12 cellular contexts compared by ENCODE assay signal in genomic region chr2:174117951-174118930, GRCh38.
DNase-seq lines count a peak whose midpoint lies in the region; ATAC-seq and TF ChIP-seq lines count a peak whose summit lies in the region.
"Had no signal": no experiment of that assay in that cellular context is flagged by ENCODE, and none has a peak within 500 bp of the region (broad histone marks: within the 10 kb centered on the region; RNA-seq: fewer than 3 reads in every experiment).

No MANE protein-coding gene starts in this region.

- peaks cover 32% of the 10 kb centered on the region for H3K4me1 Mint-ChIP-seq in neural progenitor cell
- H3K4me1 Mint-ChIP-seq: T-helper 17 cell had no signal

- ATAC-seq in HG03280 (IDR thresholded peaks at IDR 0.05; ENCODE audit: unreplicated experiment) (no peak), right cardiac atrium (no peak)
- ATAC-seq: T-helper 17 cell had no signal

- H3K9me3 ChIP-seq in neural progenitor cell (ENCODE audit: low read depth) (no peaks in the 10 kb centered on the region), right cardiac atrium (ENCODE audit: control insufficient read depth, low read length) (no peaks in the 10 kb centered on the region)
- H3K9me3 ChIP-seq: suprapubic skin had no signal

- intact Hi-C loops in head of caudate nucleus (cut with DNase I): no loop called here
- intact Hi-C loops in right cardiac atrium (cut with DNase I): no loop called here

- H3K4me3 ChIP-seq in neural progenitor cell (no peak overlapping the region), right cardiac atrium (ENCODE audit: low read length) (no peak overlapping the region)
- H3K4me3 ChIP-seq: suprapubic skin had no signal

- peaks cover 30% of the 10 kb centered on the region for H3K4me1 ChIP-seq in neural progenitor cell
- no peaks in the 10 kb centered on the region for H3K4me1 ChIP-seq in right cardiac atrium (ENCODE audit: control insufficient read depth, insufficient read depth, low read length)
- H3K4me1 ChIP-seq: suprapubic skin had no signal

- H3K27ac ChIP-seq in neural progenitor cell: peak overlapping the region; percentile 15
- no peak overlapping the region for H3K27ac ChIP-seq in right cardiac atrium (ENCODE audit: low read length)
- H3K27ac ChIP-seq: suprapubic skin had no signal

- peaks cover 3% of the 10 kb centered on the region for H3K79me2 ChIP-seq in neural progenitor cell (ENCODE audit: low read depth)

- H3K27me3 ChIP-seq in neural progenitor cell (no peaks in the 10 kb centered on the region), right cardiac atrium (ENCODE audit: control insufficient read depth, insufficient read depth) (no peaks in the 10 kb centered on the region)
- H3K27me3 ChIP-seq: suprapubic skin had no signal

- TF ChIP-seq CTCF in neural progenitor cell (IDR thresholded peaks at IDR 0.05): no peak

- H4K20me1 ChIP-seq in neural progenitor cell (ENCODE audit: low read depth): no peaks in the 10 kb centered on the region

- WGBS in right cardiac atrium: 68% methylated on average over 9 of the region's 9 CpGs

- no peak overlapping the region for H3K4me3 Mint-ChIP-seq in neural progenitor cell
- H3K4me3 Mint-ChIP-seq: T-helper 17 cell had no signal

- peaks cover 8% of the 10 kb centered on the region for H3F3A ChIP-seq in neural progenitor cell (ENCODE audit: low read depth)

- H2AFZ ChIP-seq in neural progenitor cell (replicated peaks): no peak overlapping the region

- H3K36me3 Mint-ChIP-seq in neural progenitor cell: peaks cover 16% of the 10 kb centered on the region

- peak overlapping the region; percentile 34 for H3K27ac Mint-ChIP-seq in neural progenitor cell
- H3K27ac Mint-ChIP-seq: T-helper 17 cell had no signal

- peaks cover 4% of the 10 kb centered on the region for H3K36me3 ChIP-seq in neural progenitor cell
- H3K36me3 ChIP-seq: suprapubic skin had no signal

- no peaks in the 10 kb centered on the region for H3K9me3 Mint-ChIP-seq in neural progenitor cell

- no peak overlapping the region for H3K9ac ChIP-seq in neural progenitor cell

- no peaks in the 10 kb centered on the region for H3K27me3 Mint-ChIP-seq in neural progenitor cell (ENCODE audit: insufficient read depth, low read depth)
- H3K27me3 Mint-ChIP-seq: T-helper 17 cell had no signal

- peak; percentile 18 for DNase-seq in ELF-1 (ENCODE audit: low read depth, low spot score)
- DNase-seq in NCI-H446 treated with DMSO at 0.1 percent for 48 hours (lab: John Stamatoyannopoulos, UW): peak; percentile 78
- DNase-seq in dermis blood vessel endothelial cell: peak; percentile 50
- DNase-seq in neural progenitor cell (ENCODE audit: low spot score): no peak
- no peak for DNase-seq in middle frontal gyrus (ENCODE audit: extremely low spot score, low spot score)
- no peak for DNase-seq in head of caudate nucleus
- no peak for DNase-seq in right cardiac atrium
- DNase-seq: DND-41, NCI-H2029, T-helper 17 cell had no signal

- no peak overlapping the region for H3K4me2 ChIP-seq in neural progenitor cell

Comparison
In these comparisons a context has a peak if more than half of its experiments do, and no peak if none do; other contexts are left out.
1. DNase-seq: peak in ELF-1 (single experiment), NCI-H446 treated with DMSO at 0.1 percent for 48 hours (single experiment) and dermis blood vessel endothelial cell (single experiment); none in neural progenitor cell (single experiment), middle frontal gyrus (single experiment), head of caudate nucleus (0 of 42) and right cardiac atrium (0 of 3).